In the genomic region with DNA sequence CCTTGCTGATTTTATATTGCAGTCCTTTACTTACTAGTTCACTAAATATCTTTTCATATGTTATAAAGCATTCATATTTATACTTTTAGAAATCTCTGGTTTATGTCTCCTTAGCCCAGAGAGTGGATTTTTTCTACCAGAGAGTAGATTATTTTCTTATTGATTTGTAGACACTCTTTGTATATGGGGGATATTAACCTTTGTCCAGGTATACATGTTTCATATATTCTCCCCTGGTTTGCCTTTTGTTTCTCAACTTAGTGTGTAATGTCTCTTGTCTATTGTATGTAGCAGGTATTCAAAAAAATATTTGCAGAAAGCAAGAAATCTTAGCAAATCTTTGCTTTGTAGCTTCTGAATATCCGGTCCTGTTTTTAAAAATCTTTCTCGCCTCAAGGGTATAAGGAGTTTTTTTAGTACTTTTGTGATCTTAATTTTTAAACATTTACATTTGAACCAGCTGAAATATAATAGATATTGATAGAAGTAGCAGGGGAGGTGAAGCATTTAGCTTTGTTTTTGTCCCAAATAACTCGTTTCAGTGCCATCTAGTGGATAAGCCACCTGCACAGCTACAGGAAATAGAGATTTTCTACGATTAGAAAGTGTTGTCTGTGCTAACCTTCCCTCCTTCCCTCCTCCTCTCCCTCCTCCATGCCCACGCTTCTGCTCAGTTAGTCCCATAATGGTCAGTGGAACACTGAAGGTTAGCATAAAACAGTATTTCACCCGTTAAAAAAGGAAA, we compare ENCODE assay signal across 1 cellular context.
TF ChIP-seq lines count a peak whose summit lies in the region.

No MANE protein-coding gene starts in this region.

TF ChIP-seq in IMR-90, 13 proteins besides CTCF, POLR2A, EP300 and RAD21 (continued from another document):
- TF ChIP-seq, protein P1, sequence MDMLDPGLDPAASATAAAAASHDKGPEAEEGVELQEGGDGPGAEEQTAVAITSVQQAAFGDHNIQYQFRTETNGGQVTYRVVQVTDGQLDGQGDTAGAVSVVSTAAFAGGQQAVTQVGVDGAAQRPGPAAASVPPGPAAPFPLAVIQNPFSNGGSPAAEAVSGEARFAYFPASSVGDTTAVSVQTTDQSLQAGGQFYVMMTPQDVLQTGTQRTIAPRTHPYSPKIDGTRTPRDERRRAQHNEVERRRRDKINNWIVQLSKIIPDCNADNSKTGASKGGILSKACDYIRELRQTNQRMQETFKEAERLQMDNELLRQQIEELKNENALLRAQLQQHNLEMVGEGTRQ (IDR thresholded peaks at IDR 0.05; ENCODE audit: low read depth, low read length) = no peak
- TF ChIP-seq MAZ (IDR thresholded peaks at IDR 0.05; ENCODE audit: borderline replicate concordance, low read depth, low read length) = no peak
- no peak for TF ChIP-seq RCOR1 (IDR thresholded peaks at IDR 0.05; ENCODE audit: insufficient replicate concordance, low read length)
- TF ChIP-seq MAFK (IDR thresholded peaks at IDR 0.05; ENCODE audit: low read depth, low read length) = no peak
- TF ChIP-seq CHD1 (IDR thresholded peaks at IDR 0.05; ENCODE audit: low read depth, low read length) = no peak
- no peak for TF ChIP-seq FOS (IDR thresholded peaks at IDR 0.05; ENCODE audit: low read depth, low read length)
TF ChIP-seq in IMR-90: peak in this region for 0.
